Comparison of ENCODE assay signal across 15 cellular contexts in the genomic region with DNA sequence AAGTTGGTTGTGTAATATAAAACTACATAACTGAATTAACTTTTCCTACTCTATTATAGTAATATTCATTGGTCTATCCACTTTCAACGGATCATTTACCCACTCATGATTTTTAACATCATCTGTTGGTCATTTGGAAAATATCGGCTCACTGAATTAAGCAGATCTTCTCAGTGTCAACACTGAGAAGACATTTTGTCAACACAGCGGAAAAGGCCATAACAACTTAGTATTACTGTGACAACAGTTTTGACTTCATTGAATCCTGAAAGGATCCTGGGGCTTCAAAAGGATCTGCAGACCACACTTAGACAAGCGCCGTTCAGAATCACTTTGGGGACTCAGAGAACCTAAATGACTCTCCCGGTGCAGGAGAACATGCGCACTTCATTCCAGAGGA. TPM values are rescaled to one million over a fixed set of nuclear protein-coding genes. Genes with fewer than 3 reads are reported as not detected.
DNase-seq lines count a peak whose midpoint lies in the region; ATAC-seq and TF ChIP-seq lines count a peak whose summit lies in the region.
"Had no signal": no experiment of that assay in that cellular context is flagged by ENCODE, and none has a peak within 500 bp of the region (broad histone marks: within the 10 kb centered on the region; RNA-seq: fewer than 3 reads in every experiment).

No MANE protein-coding gene starts in this region.

- intact Hi-C loops in IMR-90 (cut with micrococcal nuclease): no loop called here

- 0 out of 2 replicates have a peak, but pooled peaks cover 9% of the 10 kb centered on the region for H3K9me1 ChIP-seq in IMR-90 (ENCODE audit: insufficient read depth, low read length)

- H2BK15ac ChIP-seq in IMR-90 (ENCODE audit: low read depth, low read length): peak overlapping the region; percentile 38; the same call in 1 of the 3 replicates

- ATAC-seq in SK-N-SH treated with all-trans-retinoic acid at 6 μM for 48 hours (no peak), IMR-90 (ENCODE audit: low read depth) (no peak), HG03565 (IDR thresholded peaks at IDR 0.05; ENCODE audit: unreplicated experiment) (no peak), HG03280 (IDR thresholded peaks at IDR 0.05; ENCODE audit: unreplicated experiment) (no peak)
- ATAC-seq: left ventricle myocardium superior had no signal

- H4K8ac ChIP-seq in IMR-90 (ENCODE audit: low read depth in 2 of 2, low read length in 2 of 2): peak overlapping the region in 1 of 2 experiments; percentile 90

- no peak for TF ChIP-seq POLR2A in IMR-90 (IDR thresholded peaks at IDR 0.05; ENCODE audit: low read depth, low read length)

- H3K9me3 ChIP-seq in SK-N-SH (no peaks in the 10 kb centered on the region; the same call in 1 of the 2 replicates), IMR-90 (ENCODE audit: control insufficient read depth, insufficient read depth, low read length) (no peaks in the 10 kb centered on the region), osteoblast (ENCODE audit: low read depth, low read length) (no peaks in the 10 kb centered on the region)
- no peaks in the 10 kb centered on the region for H3K9me3 ChIP-seq in effector memory CD4-positive, alpha-beta T cell (ENCODE audit: control insufficient read depth, low read length)

- peak overlapping the region; percentile 82; the same call in 1 of the 2 replicates for H3K23ac ChIP-seq in IMR-90 (ENCODE audit: low read depth, low read length)

- no peak overlapping the region for H3K4me3 ChIP-seq in SK-N-SH (ENCODE audit: low read depth in 2 of 2, low read length in 1 of 2)
- no peak overlapping the region for H3K4me3 ChIP-seq in IMR-90 (ENCODE audit: insufficient read depth, low read depth, low read length)
- no peak overlapping the region for H3K4me3 ChIP-seq in effector memory CD4-positive, alpha-beta T cell (ENCODE audit: insufficient read depth, low read depth, low read length, poor library complexity, severe bottlenecking)
- H3K4me3 ChIP-seq in osteoblast (ENCODE audit: insufficient read depth, low read length): no peak overlapping the region

- DNase-seq in SK-N-SH (no peak), IMR-90 (no peak), osteoblast (ENCODE audit: insufficient read length, low spot score, missing footprints) (no peak), NCI-H524 treated with DMSO at 0.1 percent for 48 hours (lab: John Stamatoyannopoulos, UW) (no peak)
- DNase-seq in effector memory CD4-positive, alpha-beta T cell: no peak
- DNase-seq: activated CD4-positive, alpha-beta T cell treated with anti-CD3 and anti-CD28 coated beads, Interleukin-2, amount 50 U/mL, for 1 hour; activated gamma-delta T cell; left ventricle myocardium superior; NCI-H1436; NCI-H2227 treated with DMSO at 0.1 percent for 48 hours had no signal

- H2BK120ac ChIP-seq in IMR-90 (ENCODE audit: low read depth, low read length): peak overlapping the region; percentile 77

- H3K36me3 ChIP-seq in SK-N-SH (replicated peaks in 1 of 2; ENCODE audit: control insufficient read depth in 1 of 2, insufficient read depth in 2 of 2, low read length in 1 of 2): peaks cover 2 to 5% of the 10 kb centered on the region in 2 experiments
- H3K36me3 ChIP-seq in IMR-90 (ENCODE audit: control insufficient read depth, insufficient read depth, low read length): no peaks in the 10 kb centered on the region
- H3K36me3 ChIP-seq in effector memory CD4-positive, alpha-beta T cell (ENCODE audit: control insufficient read depth, insufficient read depth, low read length): no peaks in the 10 kb centered on the region
- H3K36me3 ChIP-seq in osteoblast (ENCODE audit: insufficient read depth, low read length): peaks cover 5% of the 10 kb centered on the region

- TF ChIP-seq CTCF in SK-N-SH (IDR thresholded peaks at IDR 0.05) (no peak), IMR-90 (conservative IDR thresholded peaks at IDR 0.05; ENCODE audit: low read depth, low read length) (no peak), osteoblast (IDR thresholded peaks at IDR 0.05; ENCODE audit: extremely low read depth, low read depth, low read length) (no peak)

- 97% methylated on average over 7 of the region's 7 CpGs for WGBS in SK-N-SH (ENCODE audit: low lambda C conversion rate)
- WGBS in IMR-90 (ENCODE audit: extremely low coverage in 2 of 2, insufficient read length in 1 of 2), 2 experiments: 100% methylated on average over 1 of the region's 7 CpGs; no CpG with 5 or more reads in 1 of the 2 experiments

- peaks cover 5% of the 10 kb centered on the region for H4K20me1 ChIP-seq in SK-N-SH (ENCODE audit: insufficient read depth)
- peaks cover 6% of the 10 kb centered on the region for H4K20me1 ChIP-seq in IMR-90 (ENCODE audit: insufficient read depth, low read length)
- peaks cover 5% of the 10 kb centered on the region for H4K20me1 ChIP-seq in osteoblast (ENCODE audit: insufficient read depth, low read length)

- H3F3A ChIP-seq in SK-N-SH (replicated peaks; ENCODE audit: insufficient read depth): peaks cover 16% of the 10 kb centered on the region

- peak overlapping the region; percentile 88 for H3K4ac ChIP-seq in IMR-90 (ENCODE audit: low read depth, low read length)

- H3K9ac ChIP-seq in SK-N-SH (peak overlapping the region; percentile 19; the same call in 1 of the 2 replicates), IMR-90 (ENCODE audit: low read depth, low read length) (no peak overlapping the region; the same call in 1 of the 2 replicates)

- TF ChIP-seq RAD21 in SK-N-SH (IDR thresholded peaks at IDR 0.05; ENCODE audit: low read length): no peak
- TF ChIP-seq RAD21 in IMR-90 (IDR thresholded peaks at IDR 0.05; ENCODE audit: low read length): no peak

- CTCF ChIA-PET in SK-N-SH (lab: Yijun Ruan, JAX): interaction anchor here (0.9 kb wide), 1 partner anchor 20 kb away, joined by 3 read pairs; no protein-coding TSS in a partner anchor
- CTCF ChIA-PET in IMR-90 (lab: Yijun Ruan, JAX): no interaction called here

- H3K27ac ChIP-seq in SK-N-SH (ENCODE audit: low read depth in 2 of 2, low read length in 1 of 2) (peak overlapping the region; percentile 53 to 98), IMR-90 (ENCODE audit: insufficient read depth, low read length) (peak overlapping the region; percentile 70; the same call in 1 of the 2 replicates), osteoblast (ENCODE audit: low read depth, low read length) (peak overlapping the region; percentile 59)
- H3K27ac ChIP-seq in effector memory CD4-positive, alpha-beta T cell (ENCODE audit: insufficient read depth, low read length, poor library complexity, severe bottlenecking): peak overlapping the region; percentile 15
- H3K27ac ChIP-seq: 22Rv1, HL-60 had no signal

- BruUV-seq in IMR-90 (replicated peaks; lab: Mats Ljungman, UMichigan): no TSS peak

- peak overlapping the region; percentile 43; the same call in 1 of the 2 replicates for H4K91ac ChIP-seq in IMR-90 (ENCODE audit: insufficient read depth, low read depth, low read length)

- no peaks in the 10 kb centered on the region for H3K9me2 ChIP-seq in SK-N-SH

- peak overlapping the region; percentile 89 for H3K14ac ChIP-seq in IMR-90 (replicated peaks; ENCODE audit: low read depth, low read length)

- peak overlapping the region; percentile 38; the same call in 1 of the 2 replicates for H2BK20ac ChIP-seq in IMR-90 (ENCODE audit: low read depth, low read length)

- H3K27me3 ChIP-seq in SK-N-SH (ENCODE audit: insufficient read depth) (no peaks in the 10 kb centered on the region), IMR-90 (ENCODE audit: control insufficient read depth, insufficient read depth, low read length) (no peaks in the 10 kb centered on the region), osteoblast (ENCODE audit: insufficient read depth, low read length) (no peaks in the 10 kb centered on the region)
- H3K27me3 ChIP-seq in effector memory CD4-positive, alpha-beta T cell (replicated peaks; ENCODE audit: control insufficient read depth, insufficient read depth, low read length, poor library complexity, severe bottlenecking): no peaks in the 10 kb centered on the region

- dilution Hi-C loops in IMR-90 (cut with HindIII; ENCODE audit: low sequenced_read_pairs, unreplicated experiment): no loop called here

- in situ Hi-C loops in IMR-90 (cut with MboI; ENCODE audit: low sequenced_read_pairs): no loop called here

- peak overlapping the region; percentile 50 for H3K56ac ChIP-seq in IMR-90 (ENCODE audit: extremely low read depth, insufficient read depth, low read length)

- H3K79me2 ChIP-seq in SK-N-SH (ENCODE audit: insufficient read depth): peaks cover 77% of the 10 kb centered on the region
- peaks cover 67% of the 10 kb centered on the region for H3K79me2 ChIP-seq in osteoblast (ENCODE audit: insufficient read depth, low read length)

- H3K79me1 ChIP-seq in IMR-90 (ENCODE audit: low read depth in 1 of 2, low read length in 2 of 2): peaks cover 26 to 56% of the 10 kb centered on the region in 2 experiments

- peak overlapping the region; percentile 58 for H2AK9ac ChIP-seq in IMR-90 (replicated peaks; ENCODE audit: low read depth, low read length, poor library complexity)

- peak overlapping the region; percentile 1 for H4K5ac ChIP-seq in IMR-90 (ENCODE audit: low read depth, low read length)

- no peak overlapping the region; the same call in 1 of the 2 replicates for H3K18ac ChIP-seq in IMR-90 (ENCODE audit: low read depth, low read length)

- H2BK5ac ChIP-seq in IMR-90 (ENCODE audit: low read depth, low read length, poor library complexity, severe bottlenecking): peak overlapping the region; percentile 76

- H2AFZ ChIP-seq in SK-N-SH (ENCODE audit: low read depth) (no peak overlapping the region), IMR-90 (replicated peaks; ENCODE audit: low read length, poor library complexity) (peak overlapping the region; percentile 57), osteoblast (ENCODE audit: low read length) (no peak overlapping the region)

- no peak for TF ChIP-seq EP300 in SK-N-SH (IDR thresholded peaks at IDR 0.05; ENCODE audit: borderline replicate concordance in 1 of 2, low read depth in 1 of 2, low read length in 1 of 2)

- H3K4me2 ChIP-seq in SK-N-SH: no peak overlapping the region
- H3K4me2 ChIP-seq in IMR-90 (ENCODE audit: low read depth, low read length): peak overlapping the region; percentile 20
- peak overlapping the region; percentile 64 for H3K4me2 ChIP-seq in osteoblast (ENCODE audit: insufficient read depth, low read length)

- 0 out of 2 replicates have a peak overlapping the region, but pooled peaks have one; percentile 51 for H2AK5ac ChIP-seq in IMR-90 (ENCODE audit: low read depth, low read length)

- H3K4me1 ChIP-seq in SK-N-SH (ENCODE audit: control insufficient read depth in 1 of 2, insufficient read depth in 2 of 2, low read depth in 1 of 2, low read length in 1 of 2) (peaks cover 9 to 17% of the 10 kb centered on the region in 2 experiments), IMR-90 (ENCODE audit: control insufficient read depth, insufficient read depth, low read length) (peaks cover 7% of the 10 kb centered on the region), osteoblast (ENCODE audit: insufficient read depth, low read length) (peaks cover 28% of the 10 kb centered on the region)
- peaks cover 19% of the 10 kb centered on the region for H3K4me1 ChIP-seq in effector memory CD4-positive, alpha-beta T cell (ENCODE audit: control insufficient read depth, insufficient read depth, low read length, poor library complexity, severe bottlenecking)

- POLR2A ChIA-PET in SK-N-SH (lab: Yijun Ruan, JAX): no interaction called here
- POLR2A ChIA-PET in IMR-90 (lab: Charles Lee; ENCODE audit: unreplicated experiment): no interaction called here

RNA-seq across cellular contexts. Expression of gene ZBTB2, which starts 4.2 kb away (rescaled TPM):
- polyA plus RNA-seq in SK-N-SH (2012; rRNA removed) (6.7 and 7.8 TPM in 2 replicates), IMR-90 (2012; rRNA removed) (17.7 and 17.8 TPM in 2 replicates)
- polyA plus RNA-seq in SK-N-SH (2012; cell fraction: cytosol; rRNA removed): 6.2 and 7.0 TPM in 2 replicates
- 3.3 and 5.3 TPM in 2 replicates for polyA plus RNA-seq in SK-N-SH (2012; cell fraction: nucleus; rRNA removed)
- total RNA-seq in IMR-90 (2012; rRNA removed) (11.7 and 11.8 TPM in 2 replicates), osteoblast (7.1 and 8.7 TPM in 2 replicates)
- polyA plus RNA-seq in IMR-90 (2012; cell fraction: cytosol; rRNA removed): 4.3 and 9.6 TPM in 2 replicates
- 5.6 and 10.9 TPM in 2 replicates for polyA plus RNA-seq in IMR-90 (2012; cell fraction: nucleus; rRNA removed; ENCODE audit: low replicate concordance)

Comparison
In these comparisons a context has a peak if more than half of its experiments do, and no peak if none do; other contexts are left out.
1. H3K27ac ChIP-seq: peak in every context shown above with its lines; median percentile 76 in SK-N-SH; 70 in IMR-90; 59 in osteoblast; 15 in effector memory CD4-positive, alpha-beta T cell.